Comparison of ENCODE assay signal across 9 cellular contexts in genomic region chr14:37196604-37197420, GRCh38. TPM values are rescaled to one million over a fixed set of nuclear protein-coding genes. Genes with fewer than 3 reads are reported as not detected.
DNase-seq lines count a peak whose midpoint lies in the region; ATAC-seq and TF ChIP-seq lines count a peak whose summit lies in the region.
"Had no signal": no experiment of that assay in that cellular context is flagged by ENCODE, and none has a peak within 500 bp of the region (broad histone marks: within the 10 kb centered on the region; RNA-seq: fewer than 3 reads in every experiment).

No MANE protein-coding gene starts in this region.

- H3K27me3 Mint-ChIP-seq in CD14-positive monocyte (ENCODE audit: low read depth in 3 of 3) = peaks cover 21 to 34% (median 28%) of the 10 kb centered on the region in 3 donors
- H3K27me3 Mint-ChIP-seq in osteocyte (ENCODE audit: unreplicated experiment) = peaks cover 18% of the 10 kb centered on the region

- H3K27ac ChIP-seq in RWPE2 (ENCODE audit: poor library complexity, severe bottlenecking) (peak overlapping the region; percentile 77), esophagus (ENCODE audit: low read depth in 2 of 2, low read length in 1 of 2) (peak overlapping the region; percentile 93 to 95)
- H3K27ac ChIP-seq: HL-60 had no signal

- H3K9me3 ChIP-seq in RWPE2 (ENCODE audit: severe bottlenecking) (no peaks in the 10 kb centered on the region), esophagus (ENCODE audit: control insufficient read depth in 2 of 2, insufficient read depth in 1 of 2, low read depth in 1 of 2, low read length in 1 of 2) (no peaks in the 10 kb centered on the region)

- intact Hi-C loops in CD14-positive monocyte (cut with micrococcal nuclease) = no loop called here

- H3K9me3 Mint-ChIP-seq in CD14-positive monocyte (peaks cover 0 to 8% (median 0%) of the 10 kb centered on the region in 7 donors), osteocyte (ENCODE audit: unreplicated experiment) (no peaks in the 10 kb centered on the region)

- DNase-seq in CD14-positive monocyte (ENCODE audit: low spot score) (no peak), RWPE2 (ENCODE audit: low spot score) (no peak), osteocyte (ENCODE audit: extremely low spot score, unreplicated experiment) (no peak), iPS-NIHi11 (ENCODE audit: low spot score) (no peak), GM20000 (ENCODE audit: low spot score) (no peak), HuH-7.5 (ENCODE audit: low spot score) (no peak)
- DNase-seq in effector CD8-positive, alpha-beta T cell (lab: John Stamatoyannopoulos, UW) = no peak

- H3K4me3 Mint-ChIP-seq in CD14-positive monocyte (peak overlapping the region; percentile 57 to 87), osteocyte (ENCODE audit: unreplicated experiment) (peak overlapping the region; percentile 96)

- 90 to 91% methylated on average over 17 of the region's 17 CpGs for WGBS in esophagus, 2 donors

- no peaks in the 10 kb centered on the region for H3K27me3 ChIP-seq in RWPE2 (ENCODE audit: insufficient read depth, poor library complexity, severe bottlenecking)
- no peaks in the 10 kb centered on the region for H3K27me3 ChIP-seq in esophagus (ENCODE audit: control insufficient read depth in 1 of 2, insufficient read depth in 2 of 2, low read length in 2 of 2)

- no peaks in the 10 kb centered on the region for H3K36me3 ChIP-seq in RWPE2 (ENCODE audit: low read depth)
- H3K36me3 ChIP-seq in esophagus (ENCODE audit: control insufficient read depth in 2 of 2, insufficient read depth in 2 of 2, low read length in 1 of 2) = no peaks in the 10 kb centered on the region

- ATAC-seq in RWPE2 (ENCODE audit: low read depth) = no peak

- peak overlapping the region; percentile 59 for H3K4me3 ChIP-seq in RWPE2 (ENCODE audit: severe bottlenecking)
- peak overlapping the region; percentile 74 to 77 for H3K4me3 ChIP-seq in esophagus (ENCODE audit: low read depth in 1 of 2, low read length in 2 of 2)

- H3K4me1 Mint-ChIP-seq in CD14-positive monocyte (peaks cover 12% of the 10 kb centered on the region), osteocyte (ENCODE audit: unreplicated experiment) (peaks cover 18% of the 10 kb centered on the region)

- no peaks in the 10 kb centered on the region for H3K36me3 Mint-ChIP-seq in CD14-positive monocyte
- no peaks in the 10 kb centered on the region for H3K36me3 Mint-ChIP-seq in osteocyte (ENCODE audit: unreplicated experiment)

- H3K4me1 ChIP-seq in RWPE2 (ENCODE audit: insufficient read depth, poor library complexity, severe bottlenecking) = peaks cover 24% of the 10 kb centered on the region
- no peaks in the 10 kb centered on the region for H3K4me1 ChIP-seq in esophagus (ENCODE audit: control insufficient read depth in 2 of 2, insufficient read depth in 2 of 2, low read length in 1 of 2)

- no peak for TF ChIP-seq CTCF in CD14-positive monocyte (IDR thresholded peaks at IDR 0.05)
- no peak for TF ChIP-seq CTCF in RWPE2 (IDR thresholded peaks at IDR 0.05; ENCODE audit: poor library complexity, severe bottlenecking)
- no peak for TF ChIP-seq CTCF in osteocyte (IDR thresholded peaks at IDR 0.05)
- TF ChIP-seq CTCF in GM20000 (IDR thresholded peaks at IDR 0.05; ENCODE audit: extremely low read depth, missing control alignments) = no peak

- H3K27ac Mint-ChIP-seq in CD14-positive monocyte (no peak overlapping the region), osteocyte (ENCODE audit: unreplicated experiment) (peak overlapping the region; percentile 98)

RNA-seq across cellular contexts. Expression of gene MIPOL1, which starts 0.9 kb away (rescaled TPM):
- not detected for polyA plus RNA-seq in CD14-positive monocyte
- 1 to 10 TPM; 1.5 to 2.2 TPM for polyA plus RNA-seq in esophagus
- 14.6 and 17.2 TPM in 2 replicates for total RNA-seq in osteocyte

RNA-seq across cellular contexts. Expression of gene SLC25A21, which starts 24.4 kb away (rescaled TPM):
- polyA plus RNA-seq in CD14-positive monocyte (not detected), esophagus (under 1 TPM; 0.53 to 0.74 TPM)
- total RNA-seq in osteocyte = 0.56 and 1.2 TPM in 2 replicates
